ENCODE assay signal across 21 cellular contexts in genomic region chr19:50518091-50519005, GRCh38. TPM values are rescaled to one million over a fixed set of nuclear protein-coding genes. Genes with fewer than 3 reads are reported as not detected.
DNase-seq lines count a peak whose midpoint lies in the region; ATAC-seq and TF ChIP-seq lines count a peak whose summit lies in the region.
"Had no signal": no experiment of that assay in that cellular context is flagged by ENCODE, and none has a peak within 500 bp of the region (broad histone marks: within the 10 kb centered on the region; RNA-seq: fewer than 3 reads in every experiment).

No MANE protein-coding gene starts in this region.

- peaks cover 2% of the 10 kb centered on the region for H3K4me1 Mint-ChIP-seq in activated CD4-positive, alpha-beta T cell treated with anti-CD3 and anti-CD28 coated beads for 36 hours

- H3K4me3 Mint-ChIP-seq in activated CD4-positive, alpha-beta T cell treated with anti-CD3 and anti-CD28 coated beads for 36 hours: no peak overlapping the region

- no peak overlapping the region for H3K27ac ChIP-seq in MM.1S (ENCODE audit: low read length)
- H3K27ac ChIP-seq: epithelial cell of prostate, sigmoid colon, SJCRH30, upper lobe of right lung had no signal

- no peaks in the 10 kb centered on the region for H3K4me1 ChIP-seq in MM.1S (ENCODE audit: low read length)
- H3K4me1 ChIP-seq: sigmoid colon, SJCRH30, upper lobe of right lung had no signal

- DNase-seq in activated CD4-positive, alpha-beta T cell treated with anti-CD3 and anti-CD28 coated beads for 36 hours: peak; percentile 25
- DNase-seq in activated CD4-positive, alpha-beta T cell treated with anti-CD3 and anti-CD28 coated beads, Interleukin-2, amount 50 U/mL, for 48 hours: no peak
- DNase-seq in MM.1S: no peak
- peak; percentile 71 for DNase-seq in iPS-NIHi11 (ENCODE audit: low spot score)
- peak; percentile 48 for DNase-seq in stimulated activated CD8-positive, alpha-beta memory T cell treated with anti-CD3 and anti-CD28 coated beads, Interleukin-4, amount 100 ng/mL, for 48 hours
- DNase-seq in NCI-H128 (lab: John Stamatoyannopoulos, UW; ENCODE audit: unreplicated experiment): no peak
- DNase-seq: activated naive CD4-positive, alpha-beta T cell treated with Interleukin-2 at 50 U/mL for 16 hours; cortex of kidney; GOT3; NCI-H187; NCI-H446; NK-92 treated with Interleukin-12 subunit alpha and Interleukin-12 subunit beta, amount 100 ng/mL, for 24 hours; sigmoid colon; SJCRH30; upper lobe of right lung had no signal

- no peak overlapping the region for H3K4me3 ChIP-seq in MM.1S (ENCODE audit: low read length)
- H3K4me3 ChIP-seq: sigmoid colon, SJCRH30, upper lobe of right lung had no signal

- H3K27me3 Mint-ChIP-seq in activated CD4-positive, alpha-beta T cell treated with anti-CD3 and anti-CD28 coated beads for 36 hours: peaks cover 9% of the 10 kb centered on the region

- H3K27ac Mint-ChIP-seq in activated CD4-positive, alpha-beta T cell treated with anti-CD3 and anti-CD28 coated beads for 36 hours: no peak overlapping the region

- no peaks in the 10 kb centered on the region for H3K36me3 ChIP-seq in MM.1S (replicated peaks; ENCODE audit: insufficient read depth, low read length)
- H3K36me3 ChIP-seq: sigmoid colon, SJCRH30, upper lobe of right lung had no signal

- peak; percentile 42 for TF ChIP-seq CTCF in MM.1S (IDR thresholded peaks at IDR 0.05; ENCODE audit: low read length)

- CTCF ChIA-PET in activated CD4-positive, alpha-beta T cell treated with anti-CD3 and anti-CD28 coated beads for 36 hours (lab: Charles Lee): interaction anchor here (0.6 to 1.3 kb wide), 4 partner anchors 15 to 274 kb away, joined by 3 to 4 read pairs (median 3); no protein-coding TSS in a partner anchor

- intact Hi-C loops in activated CD4-positive, alpha-beta T cell treated with anti-CD3 and anti-CD28 coated beads for 36 hours (cut with DNase I, micrococcal nuclease): loop anchor here in 1 of 2 experiments (10.0 kb wide), 1 partner anchor 1076 kb away; no protein-coding TSS in a partner anchor

- POLR2A ChIA-PET in activated CD4-positive, alpha-beta T cell treated with anti-CD3 and anti-CD28 coated beads for 36 hours (lab: Charles Lee): no interaction called here

- H3K9me2 ChIP-seq in MM.1S (replicated peaks; ENCODE audit: insufficient read depth, low read length): no peaks in the 10 kb centered on the region

- H3K4me2 ChIP-seq in MM.1S (ENCODE audit: low read depth, low read length): no peak overlapping the region

- H3K36me3 Mint-ChIP-seq in activated CD4-positive, alpha-beta T cell treated with anti-CD3 and anti-CD28 coated beads for 36 hours (ENCODE audit: low read depth): no peaks in the 10 kb centered on the region

- no peaks in the 10 kb centered on the region for H3K79me2 ChIP-seq in MM.1S (ENCODE audit: low read length)

- H3K27me3 ChIP-seq in MM.1S (replicated peaks; ENCODE audit: insufficient read depth, low read length): peaks cover 26% of the 10 kb centered on the region
- H3K27me3 ChIP-seq: upper lobe of right lung had no signal

- H4K20me1 ChIP-seq in MM.1S (ENCODE audit: insufficient read depth, low read length): no peaks in the 10 kb centered on the region

- no peak overlapping the region for H3K9ac ChIP-seq in MM.1S (ENCODE audit: low read length)

- no peaks in the 10 kb centered on the region for H3F3A ChIP-seq in MM.1S (ENCODE audit: insufficient read depth, low read length)

- no peaks in the 10 kb centered on the region for H3K9me3 ChIP-seq in MM.1S (replicated peaks; ENCODE audit: insufficient read depth, low read length)
- H3K9me3 ChIP-seq: sigmoid colon, SJCRH30, upper lobe of right lung had no signal

- no peak for ATAC-seq in activated CD4-positive, alpha-beta T cell treated with anti-CD3 and anti-CD28 coated beads for 36 hours
- no peak for ATAC-seq in GM21528 (IDR thresholded peaks at IDR 0.05; ENCODE audit: low FRiP score, unreplicated experiment)
- ATAC-seq in GM21390 (IDR thresholded peaks at IDR 0.05; ENCODE audit: unreplicated experiment): no peak
- ATAC-seq: upper lobe of right lung had no signal

- H3K9me3 Mint-ChIP-seq in activated CD4-positive, alpha-beta T cell treated with anti-CD3 and anti-CD28 coated beads for 36 hours (ENCODE audit: low read depth): no peaks in the 10 kb centered on the region

- no peak overlapping the region for H2AFZ ChIP-seq in MM.1S (ENCODE audit: low read length)

RNA-seq across cellular contexts. Expression of gene ASPDH, which starts 4.6 kb away (rescaled TPM):
- total RNA-seq in activated CD4-positive, alpha-beta T cell treated with anti-CD3 and anti-CD28 coated beads for 36 hours: not detected
- total RNA-seq: A172, glomerular endothelial cell, MCF 10A, sigmoid colon, SJCRH30, upper lobe of right lung had no signal

RNA-seq across cellular contexts. Expression of gene JOSD2, which starts 7.4 kb away (rescaled TPM):
- 10 to 100 TPM; 17.4 to 28.1 TPM for total RNA-seq in activated CD4-positive, alpha-beta T cell treated with anti-CD3 and anti-CD28 coated beads for 36 hours

RNA-seq across cellular contexts. Expression of gene GARIN5A, which starts 41.7 kb away (rescaled TPM):
- under 1 TPM; 0.48 to 0.58 TPM for total RNA-seq in activated CD4-positive, alpha-beta T cell treated with anti-CD3 and anti-CD28 coated beads for 36 hours
- total RNA-seq: glomerular endothelial cell had no signal

RNA-seq across cellular contexts. Expression of gene EMC10, which starts 42.0 kb away (rescaled TPM):
- total RNA-seq in activated CD4-positive, alpha-beta T cell treated with anti-CD3 and anti-CD28 coated beads for 36 hours: 10 to 100 TPM; 33.4 to 34.7 TPM

RNA-seq across cellular contexts. Expression of gene LRRC4B, which starts 49.9 kb away (rescaled TPM):
- total RNA-seq in activated CD4-positive, alpha-beta T cell treated with anti-CD3 and anti-CD28 coated beads for 36 hours: not detected
- total RNA-seq: glomerular endothelial cell, MCF 10A had no signal

Comparison
In these comparisons a context has a peak if more than half of its experiments do, and no peak if none do; other contexts are left out.
1. DNase-seq: peak in activated CD4-positive, alpha-beta T cell treated with anti-CD3 and anti-CD28 coated beads for 36 hours (single experiment), iPS-NIHi11 (single experiment) and stimulated activated CD8-positive, alpha-beta memory T cell treated with anti-CD3 and anti-CD28 coated beads, Interleukin-4, amount 100 ng/mL, for 48 hours (single experiment); none in activated CD4-positive, alpha-beta T cell treated with anti-CD3 and anti-CD28 coated beads, Interleukin-2, amount 50 U/mL, for 48 hours (0 of 2), MM.1S (single experiment) and NCI-H128 (single experiment).